Comparison of ENCODE assay signal across 9 cellular contexts in genomic region chr3:128278761-128279593, GRCh38.
DNase-seq lines count a peak whose midpoint lies in the region; ATAC-seq, FAIRE-seq and TF ChIP-seq lines count a peak whose summit lies in the region.
"Had no signal": no experiment of that assay in that cellular context is flagged by ENCODE, and none has a peak within 500 bp of the region (broad histone marks: within the 10 kb centered on the region; RNA-seq: fewer than 3 reads in every experiment).

No MANE protein-coding gene starts in this region.

- no peak for TF ChIP-seq POLR2A in endothelial cell of umbilical vein (IDR thresholded peaks at IDR 0.05; ENCODE audit: low read depth, low read length)

- no peak overlapping the region for H3K4me2 ChIP-seq in endothelial cell of umbilical vein (ENCODE audit: insufficient read depth, low read length)
- H3K4me2 ChIP-seq in OCI-LY7 (ENCODE audit: low read length): no peak overlapping the region

- POLR2A ChIA-PET in A673 (lab: Charles Lee; ENCODE audit: low non-redundant PET): no interaction called here
- POLR2A ChIA-PET in endothelial cell of umbilical vein (lab: Charles Lee): no interaction called here
- POLR2A ChIA-PET in OCI-LY7 (lab: Charles Lee): interaction anchor here (1.1 kb wide), 1 partner anchor 10 kb away, joined by 3 read pairs; no protein-coding TSS in a partner anchor

- H3K9me2 ChIP-seq in OCI-LY7 (ENCODE audit: insufficient read depth, low read length): no peaks in the 10 kb centered on the region

- peak; percentile 38 for FAIRE-seq in endothelial cell of umbilical vein (lab: Jason Lieb, UNC)

- ATAC-seq in mucosa of descending colon (peak; percentile 32), HG02970 (IDR thresholded peaks at IDR 0.05; ENCODE audit: low FRiP score, unreplicated experiment) (no peak)

- dilution Hi-C loops in endothelial cell of umbilical vein (cut with MboI; ENCODE audit: extremely low pct_ligation_motif_present, low sequenced_read_pairs): no loop called here

- H3K36me3 ChIP-seq in A673 (ENCODE audit: insufficient read depth, low read length, poor library complexity, severe bottlenecking) (no peaks in the 10 kb centered on the region), endothelial cell of umbilical vein (ENCODE audit: control insufficient read depth in 2 of 2, extremely low read depth in 1 of 2, insufficient read depth in 2 of 2, low read length in 2 of 2) (no peaks in the 10 kb centered on the region), mucosa of descending colon (ENCODE audit: low read depth) (no peaks in the 10 kb centered on the region), OCI-LY7 (ENCODE audit: insufficient read depth, low read length) (no peaks in the 10 kb centered on the region)

- H2AFZ ChIP-seq in endothelial cell of umbilical vein (ENCODE audit: low read depth, low read length) (peak overlapping the region; percentile 64), OCI-LY7 (ENCODE audit: low read length) (no peak overlapping the region)

- no peaks in the 10 kb centered on the region for H3K27me3 ChIP-seq in A673 (replicated peaks; ENCODE audit: insufficient read depth, low read depth, low read length, poor library complexity)
- no peaks in the 10 kb centered on the region for H3K27me3 ChIP-seq in endothelial cell of umbilical vein (ENCODE audit: control insufficient read depth in 2 of 2, insufficient read depth in 2 of 2, low read length in 2 of 2)

- H3K79me2 ChIP-seq in endothelial cell of umbilical vein (ENCODE audit: control insufficient read depth, insufficient read depth, low read length) (no peaks in the 10 kb centered on the region), OCI-LY7 (ENCODE audit: insufficient read depth, low read depth, low read length) (no peaks in the 10 kb centered on the region)

- DNase-seq in A673 (ENCODE audit: low spot score) (peak; percentile 50), NCI-H2029 treated with DMSO at 0.1 percent for 48 hours (lab: John Stamatoyannopoulos, UW) (peak; percentile 38), endothelial cell of umbilical vein (ENCODE audit: low read depth, low spot score) (peak; percentile 70), mucosa of descending colon (peak; percentile 21 to 64 (median 45)), GM10266 (ENCODE audit: extremely low spot score) (no peak), OCI-LY7 (ENCODE audit: low spot score) (no peak)
- no peak for DNase-seq in central memory CD4-positive, alpha-beta T cell

- H3K4me3 ChIP-seq in A673 (ENCODE audit: low read depth, low read length, poor library complexity, severe bottlenecking): no peak overlapping the region
- no peak overlapping the region for H3K4me3 ChIP-seq in endothelial cell of umbilical vein (replicated peaks in 1 of 3; ENCODE audit: insufficient read depth in 1 of 3, low read depth in 1 of 3, low read length in 3 of 3)
- H3K4me3 ChIP-seq in mucosa of descending colon: no peak overlapping the region
- no peak overlapping the region for H3K4me3 ChIP-seq in OCI-LY7 (ENCODE audit: low read depth, low read length, poor library complexity, severe bottlenecking)

- intact Hi-C loops in A673 (cut with micrococcal nuclease; ENCODE audit: unreplicated experiment) (no loop called here), endothelial cell of umbilical vein (cut with micrococcal nuclease) (no loop called here), mucosa of descending colon (cut with DNase I, micrococcal nuclease) (no loop called here), OCI-LY7 (cut with micrococcal nuclease; ENCODE audit: unreplicated experiment) (no loop called here)

- no peak overlapping the region for H3K9ac ChIP-seq in endothelial cell of umbilical vein (replicated peaks; ENCODE audit: extremely low read depth, insufficient read depth, low read length)

- H4K20me1 ChIP-seq in endothelial cell of umbilical vein (replicated peaks; ENCODE audit: control insufficient read depth, extremely low read depth, insufficient read depth, low read length) (no peaks in the 10 kb centered on the region), OCI-LY7 (ENCODE audit: insufficient read depth, low read length) (no peaks in the 10 kb centered on the region)

- CTCF ChIA-PET in A673 (lab: Charles Lee) (no interaction called here), endothelial cell of umbilical vein (lab: Charles Lee) (interaction anchor here (0.8 to 1.8 kb wide), 6 partner anchors 9 to 219 kb away, joined by 3 to 7 read pairs (median 6); no protein-coding TSS in a partner anchor), OCI-LY7 (lab: Charles Lee; ENCODE audit: unreplicated experiment) (no interaction called here)

- no peak for TF ChIP-seq CTCF in A673 (conservative IDR thresholded peaks at IDR 0.05; ENCODE audit: low read depth, low read length)
- TF ChIP-seq CTCF in endothelial cell of umbilical vein (IDR thresholded peaks at IDR 0.05; ENCODE audit: extremely low read depth in 1 of 2, insufficient read depth in 1 of 2, low read depth in 1 of 2, low read length in 2 of 2): peak in 1 of 2 donors; percentile 9
- no peak for TF ChIP-seq CTCF in mucosa of descending colon (IDR thresholded peaks at IDR 0.05)
- no peak for TF ChIP-seq CTCF in GM10266 (IDR thresholded peaks at IDR 0.05; ENCODE audit: control insufficient read depth, insufficient read depth, low read depth, missing control alignments)
- no peak for TF ChIP-seq CTCF in OCI-LY7 (conservative IDR thresholded peaks at IDR 0.05; ENCODE audit: low read length)

- H3K9me1 ChIP-seq in endothelial cell of umbilical vein (replicated peaks; ENCODE audit: control insufficient read depth, extremely low read depth, insufficient read depth, low read length): no peaks in the 10 kb centered on the region

- H3K9me3 ChIP-seq in A673 (ENCODE audit: low read depth, low read length, poor library complexity, severe bottlenecking): no peaks in the 10 kb centered on the region
- H3K9me3 ChIP-seq in endothelial cell of umbilical vein (replicated peaks; ENCODE audit: control insufficient read depth, insufficient read depth, low read length): no peaks in the 10 kb centered on the region
- H3K9me3 ChIP-seq in mucosa of descending colon: no peaks in the 10 kb centered on the region
- no peaks in the 10 kb centered on the region for H3K9me3 ChIP-seq in OCI-LY7 (ENCODE audit: low read length)

- H3K4me1 ChIP-seq in A673 (ENCODE audit: insufficient read depth, low read length, poor library complexity, severe bottlenecking): peaks cover 17% of the 10 kb centered on the region
- H3K4me1 ChIP-seq in endothelial cell of umbilical vein (ENCODE audit: control insufficient read depth, extremely low read depth, insufficient read depth, low read length): peaks cover 22% of the 10 kb centered on the region
- H3K4me1 ChIP-seq in mucosa of descending colon (ENCODE audit: low read depth): no peaks in the 10 kb centered on the region
- no peaks in the 10 kb centered on the region for H3K4me1 ChIP-seq in OCI-LY7 (ENCODE audit: insufficient read depth, low read length, poor library complexity, severe bottlenecking)

- H3K27ac ChIP-seq in A673 (ENCODE audit: low read depth, low read length, poor library complexity, severe bottlenecking) (peak overlapping the region; percentile 60), endothelial cell of umbilical vein (ENCODE audit: insufficient read depth, low read depth, low read length) (no peak overlapping the region), OCI-LY7 (ENCODE audit: low read depth, low read length, poor library complexity, severe bottlenecking) (no peak overlapping the region)
- H3K27ac ChIP-seq: C4-2B had no signal

- BruUV-seq in A673 (replicated peaks; lab: Mats Ljungman, UMichigan) (no TSS peak), endothelial cell of umbilical vein (replicated peaks; lab: Mats Ljungman, UMichigan) (no TSS peak), OCI-LY7 (replicated peaks; lab: Mats Ljungman, UMichigan) (no TSS peak)

TF ChIP-seq in endothelial cell of umbilical vein, 7 proteins besides CTCF, POLR2A, EP300 and RAD21:
- TF ChIP-seq POLR2AphosphoS5 (IDR thresholded peaks at IDR 0.05; ENCODE audit: insufficient read depth, low read depth, low read length) (peak; percentile 24), EZH2 (IDR thresholded peaks at IDR 0.05; ENCODE audit: borderline replicate concordance, low read depth, low read length, severe bottlenecking) (no peak)

Comparison
In these comparisons a context has a peak if more than half of its experiments do, and no peak if none do; other contexts are left out.
1. DNase-seq: peak in A673 (single experiment), NCI-H2029 treated with DMSO at 0.1 percent for 48 hours (single experiment), endothelial cell of umbilical vein (single experiment) and mucosa of descending colon (3 of 3); none in GM10266 (single experiment), OCI-LY7 (single experiment) and central memory CD4-positive, alpha-beta T cell (single experiment).